ENCODE assay signal across 1 cellular context in genomic region chr22:36480941-36481392, GRCh38.
A peak's percentile ranks its signal among the peaks of the same experiment; 100 is the strongest.
TF ChIP-seq lines count a peak whose summit lies in the region.

No MANE protein-coding gene starts in this region.

TF ChIP-seq in HEK293, 187 proteins besides CTCF, POLR2A, EP300 and RAD21 (continued from another document):
- TF ChIP-seq ZNF391 (tag by site-specific recombination; IDR thresholded peaks at IDR 0.05; ENCODE audit: borderline replicate concordance, low read depth): no peak
- TF ChIP-seq BCL6B (tag by site-specific recombination; IDR thresholded peaks at IDR 0.05): no peak
- no peak for TF ChIP-seq ZNF658 (tag by site-specific recombination; IDR thresholded peaks at IDR 0.05)
- TF ChIP-seq ZNF561 (tag by site-specific recombination; IDR thresholded peaks at IDR 0.05; ENCODE audit: borderline replicate concordance): no peak
- TF ChIP-seq, protein P1, sequence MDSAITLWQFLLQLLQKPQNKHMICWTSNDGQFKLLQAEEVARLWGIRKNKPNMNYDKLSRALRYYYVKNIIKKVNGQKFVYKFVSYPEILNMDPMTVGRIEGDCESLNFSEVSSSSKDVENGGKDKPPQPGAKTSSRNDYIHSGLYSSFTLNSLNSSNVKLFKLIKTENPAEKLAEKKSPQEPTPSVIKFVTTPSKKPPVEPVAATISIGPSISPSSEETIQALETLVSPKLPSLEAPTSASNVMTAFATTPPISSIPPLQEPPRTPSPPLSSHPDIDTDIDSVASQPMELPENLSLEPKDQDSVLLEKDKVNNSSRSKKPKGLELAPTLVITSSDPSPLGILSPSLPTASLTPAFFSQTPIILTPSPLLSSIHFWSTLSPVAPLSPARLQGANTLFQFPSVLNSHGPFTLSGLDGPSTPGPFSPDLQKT (IDR thresholded peaks at IDR 0.05; ENCODE audit: borderline replicate concordance, low read depth, low read length): no peak
- no peak for TF ChIP-seq ZNF184 (tag by site-specific recombination; IDR thresholded peaks at IDR 0.05)
- no peak for TF ChIP-seq ZNF19 (tag by site-specific recombination; IDR thresholded peaks at IDR 0.05; ENCODE audit: low read depth)
- TF ChIP-seq, protein P2, sequence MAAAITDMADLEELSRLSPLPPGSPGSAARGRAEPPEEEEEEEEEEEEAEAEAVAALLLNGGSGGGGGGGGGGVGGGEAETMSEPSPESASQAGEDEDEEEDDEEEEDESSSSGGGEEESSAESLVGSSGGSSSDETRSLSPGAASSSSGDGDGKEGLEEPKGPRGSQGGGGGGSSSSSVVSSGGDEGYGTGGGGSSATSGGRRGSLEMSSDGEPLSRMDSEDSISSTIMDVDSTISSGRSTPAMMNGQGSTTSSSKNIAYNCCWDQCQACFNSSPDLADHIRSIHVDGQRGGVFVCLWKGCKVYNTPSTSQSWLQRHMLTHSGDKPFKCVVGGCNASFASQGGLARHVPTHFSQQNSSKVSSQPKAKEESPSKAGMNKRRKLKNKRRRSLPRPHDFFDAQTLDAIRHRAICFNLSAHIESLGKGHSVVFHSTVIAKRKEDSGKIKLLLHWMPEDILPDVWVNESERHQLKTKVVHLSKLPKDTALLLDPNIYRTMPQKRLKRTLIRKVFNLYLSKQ (tag by site-specific recombination; IDR thresholded peaks at IDR 0.05; ENCODE audit: borderline replicate concordance): no peak
- TF ChIP-seq ZNF529 (tag by site-specific recombination; IDR thresholded peaks at IDR 0.05; ENCODE audit: insufficient replicate concordance): no peak
- 0 out of 2 replicates have a peak, but pooled peaks have one; percentile 93 for TF ChIP-seq YY2 (tag by site-specific recombination; IDR thresholded peaks at IDR 0.05)
- no peak for TF ChIP-seq ZNF423 (tag by site-specific recombination; IDR thresholded peaks at IDR 0.05)
- peak; percentile 76 for TF ChIP-seq IKZF3 (tag by site-specific recombination; IDR thresholded peaks at IDR 0.05)
- no peak for TF ChIP-seq ZBTB10 (tag by site-specific recombination; IDR thresholded peaks at IDR 0.05)
- TF ChIP-seq ZSCAN16 (tag by site-specific recombination; IDR thresholded peaks at IDR 0.05): no peak
- no peak for TF ChIP-seq ZNF544 (tag by site-specific recombination; IDR thresholded peaks at IDR 0.05)
- no peak for TF ChIP-seq SP2 (tag by site-specific recombination; IDR thresholded peaks at IDR 0.05)
- TF ChIP-seq ZBTB7A (tag by site-specific recombination; IDR thresholded peaks at IDR 0.05; ENCODE audit: low read depth): no peak
- no peak for TF ChIP-seq ZNF239 (tag by site-specific recombination; IDR thresholded peaks at IDR 0.05)
- TF ChIP-seq ZNF211 (tag by site-specific recombination; IDR thresholded peaks at IDR 0.05; ENCODE audit: low read depth): no peak
- TF ChIP-seq ZNF26 (tag by site-specific recombination; IDR thresholded peaks at IDR 0.05): no peak
